In genomic region chr19:4115050-4115817, GRCh38 we compare ENCODE assay signal across 7 cellular contexts. TPM values are rescaled to one million over a fixed set of nuclear protein-coding genes. Genes with fewer than 3 reads are reported as not detected.
A peak's percentile ranks its signal among the peaks of the same experiment; 100 is the strongest.
DNase-seq lines count a peak whose midpoint lies in the region; ATAC-seq and TF ChIP-seq lines count a peak whose summit lies in the region.

No MANE protein-coding gene starts in this region.

- peak; percentile 50 to 84 for DNase-seq in HL-60 (ENCODE audit: low read depth in 1 of 2, low spot score in 1 of 2)
- peak; percentile 48 for DNase-seq in activated T-helper 1 cell treated with Interleukin-2 at 50 U/mL for 16 hours (ENCODE audit: low read depth)
- DNase-seq in natural killer cell treated with Interleukin-12 subunit alpha and Interleukin-12 subunit beta and Interleukin-15 and Interleukin-18, amount 100 ng/mL, for 72 hours (ENCODE audit: low spot score), result peak; percentile 83
- DNase-seq in H4 (ENCODE audit: low spot score), result no peak
- no peak for DNase-seq in prostate gland (ENCODE audit: low spot score)
- no peak for DNase-seq in hepatocyte (ENCODE audit: low spot score)

- H2AFZ ChIP-seq in hepatocyte, result no peak overlapping the region

- peak overlapping the region; percentile 50 for H3K4me3 Mint-ChIP-seq in natural killer cell treated with Interleukin-12 subunit alpha and Interleukin-12 subunit beta and Interleukin-15 and Interleukin-18, amount 100 ng/mL, for 72 hours

- peaks cover 27% of the 10 kb centered on the region for H3K79me2 ChIP-seq in hepatocyte

- H3K9me3 ChIP-seq in prostate gland (no peaks in the 10 kb centered on the region), hepatocyte (ENCODE audit: low read depth) (no peaks in the 10 kb centered on the region)

- no peaks in the 10 kb centered on the region for H3K27me3 Mint-ChIP-seq in natural killer cell treated with Interleukin-12 subunit alpha and Interleukin-12 subunit beta and Interleukin-15 and Interleukin-18, amount 100 ng/mL, for 72 hours

- H3K27me3 ChIP-seq in HL-60 (ENCODE audit: insufficient read depth, poor library complexity, severe bottlenecking) (no peaks in the 10 kb centered on the region), prostate gland (replicated peaks; ENCODE audit: insufficient read depth) (no peaks in the 10 kb centered on the region), hepatocyte (no peaks in the 10 kb centered on the region)

- H3K27ac ChIP-seq in HL-60 (replicated peaks) (peak overlapping the region; percentile 67), prostate gland (no peak overlapping the region), hepatocyte (no peak overlapping the region)

- no peaks in the 10 kb centered on the region for H3K9me3 Mint-ChIP-seq in natural killer cell treated with Interleukin-12 subunit alpha and Interleukin-12 subunit beta and Interleukin-15 and Interleukin-18, amount 100 ng/mL, for 72 hours

- H3K27ac Mint-ChIP-seq in natural killer cell treated with Interleukin-12 subunit alpha and Interleukin-12 subunit beta and Interleukin-15 and Interleukin-18, amount 100 ng/mL, for 72 hours, result peak overlapping the region; percentile 70 to 84

- H3K4me1 ChIP-seq in prostate gland (replicated peaks), result no peaks in the 10 kb centered on the region
- no peaks in the 10 kb centered on the region for H3K4me1 ChIP-seq in hepatocyte (ENCODE audit: insufficient read depth)

- TF ChIP-seq CTCF in HL-60 (IDR thresholded peaks at IDR 0.05; ENCODE audit: insufficient read depth, low read length), result no peak
- no peak for TF ChIP-seq CTCF in prostate gland (IDR thresholded peaks at IDR 0.05)
- no peak for TF ChIP-seq CTCF in hepatocyte (IDR thresholded peaks at IDR 0.05; ENCODE audit: poor library complexity)

- H3K9me2 ChIP-seq in hepatocyte (replicated peaks; ENCODE audit: insufficient read depth), result no peaks in the 10 kb centered on the region

- H3K36me3 ChIP-seq in prostate gland, result no peaks in the 10 kb centered on the region
- no peaks in the 10 kb centered on the region for H3K36me3 ChIP-seq in hepatocyte (replicated peaks; ENCODE audit: insufficient read depth, low read depth)

- H3K4me1 Mint-ChIP-seq in natural killer cell treated with Interleukin-12 subunit alpha and Interleukin-12 subunit beta and Interleukin-15 and Interleukin-18, amount 100 ng/mL, for 72 hours (ENCODE audit: low read depth in 2 of 2), result peaks cover 30 to 33% of the 10 kb centered on the region in 2 donors

- H3K36me3 Mint-ChIP-seq in natural killer cell treated with Interleukin-12 subunit alpha and Interleukin-12 subunit beta and Interleukin-15 and Interleukin-18, amount 100 ng/mL, for 72 hours, result no peaks in the 10 kb centered on the region

- peak; percentile 65 for ATAC-seq in GM19452 (IDR thresholded peaks at IDR 0.05; ENCODE audit: unreplicated experiment)
- ATAC-seq in natural killer cell treated with Interleukin-12 subunit alpha and Interleukin-12 subunit beta and Interleukin-15 and Interleukin-18, amount 100 ng/mL, for 72 hours, result peak; percentile 96

- no peak overlapping the region for H3K4me2 ChIP-seq in hepatocyte

- H4K20me1 ChIP-seq in hepatocyte (ENCODE audit: insufficient read depth, poor library complexity, severe bottlenecking), result peaks cover 20% of the 10 kb centered on the region

- intact Hi-C loops in prostate gland (cut with DNase I), result no loop called here

- WGBS in prostate gland, result 80% methylated on average over 26 of the region's 27 CpGs
- 90% methylated on average over 27 of the region's 27 CpGs for WGBS in hepatocyte (ENCODE audit: low lambda C conversion rate, missing lambda C conversion rate)

- H3K4me3 ChIP-seq in HL-60 (replicated peaks; ENCODE audit: insufficient read depth, low read length) (0 out of 2 replicates have a peak overlapping the region, but pooled peaks have one; percentile 4), prostate gland (no peak overlapping the region), hepatocyte (no peak overlapping the region)

- no peak for TF ChIP-seq POLR2A in prostate gland (IDR thresholded peaks at IDR 0.05)

RNA-seq across cellular contexts. Expression of gene MAP2K2, which starts 8.7 kb away (rescaled TPM):
- total RNA-seq in natural killer cell treated with Interleukin-12 subunit alpha and Interleukin-12 subunit beta and Interleukin-15 and Interleukin-18, amount 100 ng/mL, for 72 hours, result 100 to 1,000 TPM; 170 to 206 TPM
- total RNA-seq in H4 (2014; rRNA removed; shearing (Covaris generic)), result 79.8 and 84.3 TPM in 2 replicates
- total RNA-seq in prostate gland (100 to 1,000 TPM; 104 to 145 TPM), hepatocyte (133 and 135 TPM in 2 replicates)
- polyA plus RNA-seq in hepatocyte, result 188 and 196 TPM in 2 replicates

RNA-seq across cellular contexts. Expression of gene CREB3L3, which starts 38.2 kb away (rescaled TPM):
- total RNA-seq in natural killer cell treated with Interleukin-12 subunit alpha and Interleukin-12 subunit beta and Interleukin-15 and Interleukin-18, amount 100 ng/mL, for 72 hours, result not detected
- not detected in 2 replicates for total RNA-seq in H4 (2014; rRNA removed; shearing (Covaris generic))
- not detected for total RNA-seq in prostate gland
- total RNA-seq in hepatocyte, result 21.7 and 31.9 TPM in 2 replicates
- 31.2 and 48.5 TPM in 2 replicates for polyA plus RNA-seq in hepatocyte

RNA-seq across cellular contexts. Expression of gene ZBTB7A, which starts 48.5 kb away (rescaled TPM):
- 10 to 100 TPM; 63.4 to 70.5 TPM for total RNA-seq in natural killer cell treated with Interleukin-12 subunit alpha and Interleukin-12 subunit beta and Interleukin-15 and Interleukin-18, amount 100 ng/mL, for 72 hours
- total RNA-seq in H4 (2014; rRNA removed; shearing (Covaris generic)), result 2.5 and 5.0 TPM in 2 replicates
- total RNA-seq in prostate gland (10 to 100 TPM; 77.1 to 87.3 TPM), hepatocyte (19.2 and 23.3 TPM in 2 replicates)
- 46.1 and 46.2 TPM in 2 replicates for polyA plus RNA-seq in hepatocyte

Comparison
In these comparisons a context has a peak if more than half of its experiments do, and no peak if none do; other contexts are left out.
1. DNase-seq: peak in HL-60 (2 of 2), activated T-helper 1 cell treated with Interleukin-2 at 50 U/mL for 16 hours (single experiment) and natural killer cell treated with Interleukin-12 subunit alpha and Interleukin-12 subunit beta and Interleukin-15 and Interleukin-18, amount 100 ng/mL, for 72 hours (single experiment); none in H4 (single experiment), prostate gland (single experiment) and hepatocyte (single experiment).
2. RNA of gene CREB3L3, which starts 38.2 kb away (total RNA-seq): 21.7 to 31.9 TPM in hepatocyte; not detected in H4, not detected in natural killer cell treated with Interleukin-12 subunit alpha and Interleukin-12 subunit beta and Interleukin-15 and Interleukin-18, amount 100 ng/mL, for 72 hours and not detected in prostate gland; every median in the first group is over 10 times any median in the second.